In genomic region chr11:72727521-72727920, GRCh38 we compare ENCODE assay signal across 13 cellular contexts. TPM values are rescaled to one million over a fixed set of nuclear protein-coding genes. Genes with fewer than 3 reads are reported as not detected.
A peak's percentile ranks its signal among the peaks of the same experiment; 100 is the strongest.
DNase-seq lines count a peak whose midpoint lies in the region; ATAC-seq and TF ChIP-seq lines count a peak whose summit lies in the region.
"Had no signal": no experiment of that assay in that cellular context is flagged by ENCODE, and none has a peak within 500 bp of the region (broad histone marks: within the 10 kb centered on the region; RNA-seq: fewer than 3 reads in every experiment).

No MANE protein-coding gene starts in this region.

- peak overlapping the region; percentile 2 to 80 (median 62) for H3K27ac Mint-ChIP-seq in CD8-positive, alpha-beta memory T cell
- peak overlapping the region; percentile 84 for H3K27ac Mint-ChIP-seq in activated T-helper 17 cell treated with anti-CD3 and anti-CD28 coated beads, Interleukin-2, amount 50 U/mL, for 72 hours
- H3K27ac Mint-ChIP-seq in naive thymus-derived CD8-positive, alpha-beta T cell = peak overlapping the region; percentile 15 to 83 (median 53)

- CTCF ChIA-PET in CD8-positive, alpha-beta memory T cell (lab: Charles Lee) = interaction anchor here (0.8 to 1.3 kb wide), 4 partner anchors 12 to 415 kb away, joined by 3 to 4 read pairs (median 3); partner anchors contain the start of gene FCHSD2

- peaks cover 29 to 61% (median 33%) of the 10 kb centered on the region in 3 donors for H3K4me1 Mint-ChIP-seq in CD8-positive, alpha-beta memory T cell
- H3K4me1 Mint-ChIP-seq in activated T-helper 17 cell treated with anti-CD3 and anti-CD28 coated beads, Interleukin-2, amount 50 U/mL, for 72 hours = peaks cover 12% of the 10 kb centered on the region
- peaks cover 19 to 65% (median 32%) of the 10 kb centered on the region in 4 donors for H3K4me1 Mint-ChIP-seq in naive thymus-derived CD8-positive, alpha-beta T cell

- peaks cover 0 to 1% (median 0%) of the 10 kb centered on the region in 5 donors for H3K9me3 Mint-ChIP-seq in CD8-positive, alpha-beta memory T cell
- no peaks in the 10 kb centered on the region for H3K9me3 Mint-ChIP-seq in activated T-helper 17 cell treated with anti-CD3 and anti-CD28 coated beads, Interleukin-2, amount 50 U/mL, for 72 hours
- H3K9me3 Mint-ChIP-seq in naive thymus-derived CD8-positive, alpha-beta T cell = no peaks in the 10 kb centered on the region

- no peak for TF ChIP-seq CTCF in gastrocnemius medialis (IDR thresholded peaks at IDR 0.05 in 4 of 5, conservative IDR thresholded peaks at IDR 0.05 in 1 of 5)

- no peak for ATAC-seq in activated T-helper 17 cell treated with anti-CD3 and anti-CD28 coated beads, Interleukin-2, amount 50 U/mL, for 72 hours (replicated peaks)
- no peak for ATAC-seq in naive thymus-derived CD8-positive, alpha-beta T cell
- ATAC-seq in gastrocnemius medialis (no peak), HG03175 (IDR thresholded peaks at IDR 0.05; ENCODE audit: unreplicated experiment) (no peak)
- ATAC-seq: left lobe of liver; Right ventricle myocardium inferior; stimulated activated naive CD8-positive, alpha-beta T cell treated with anti-CD3 and anti-CD28 coated beads, Interleukin-15, Interleukin-2, amounts not matched to agents 100 U/mL and 50 U/mL, for 24 hours had no signal

- H3K4me3 ChIP-seq in CD8-positive, alpha-beta memory T cell (ENCODE audit: low read length) = no peak overlapping the region
- H3K4me3 ChIP-seq in gastrocnemius medialis = no peak overlapping the region
- H3K4me3 ChIP-seq: colonic mucosa, esophagus muscularis mucosa, hepatocyte had no signal

- no peak for TF ChIP-seq POLR2A in gastrocnemius medialis (IDR thresholded peaks at IDR 0.05)

- no peaks in the 10 kb centered on the region for H3K9me3 ChIP-seq in CD8-positive, alpha-beta memory T cell (ENCODE audit: low read length)
- no peaks in the 10 kb centered on the region for H3K9me3 ChIP-seq in gastrocnemius medialis
- H3K9me3 ChIP-seq: colonic mucosa, esophagus muscularis mucosa had no signal

- in situ Hi-C loops in gastrocnemius medialis (cut with MboI; ENCODE audit: low sequenced_read_pairs in 4 of 4) = loop anchor here (5.0 to 10.0 kb wide), 4 partner anchors 55 to 447 kb away; partner anchors contain the start of gene STARD10 (in 1 of the 4)

- intact Hi-C loops in gastrocnemius medialis (cut with DNase I; ENCODE audit: low total_unique reads) = no loop called here

- DNase-seq in CD1c-positive myeloid dendritic cell (ENCODE audit: extremely low spot score) = peak; percentile 74
- no peak for DNase-seq in CD8-positive, alpha-beta memory T cell
- no peak for DNase-seq in naive thymus-derived CD8-positive, alpha-beta T cell
- no peak for DNase-seq in gastrocnemius medialis
- no peak for DNase-seq in cerebellar cortex (ENCODE audit: low spot score)
- DNase-seq: colonic mucosa; stimulated activated naive CD8-positive, alpha-beta T cell treated with anti-CD3 and anti-CD28 coated beads, Interleukin-15, Interleukin-2, amounts not matched to agents 100 U/mL and 50 U/mL, for 24 hours had no signal

- H3K27me3 Mint-ChIP-seq in CD8-positive, alpha-beta memory T cell = peaks cover 0 to 4% of the 10 kb centered on the region in 2 donors
- no peaks in the 10 kb centered on the region for H3K27me3 Mint-ChIP-seq in activated T-helper 17 cell treated with anti-CD3 and anti-CD28 coated beads, Interleukin-2, amount 50 U/mL, for 72 hours
- peaks cover 0 to 1% (median 0%) of the 10 kb centered on the region in 5 donors for H3K27me3 Mint-ChIP-seq in naive thymus-derived CD8-positive, alpha-beta T cell

- no peaks in the 10 kb centered on the region for H3K27me3 ChIP-seq in CD8-positive, alpha-beta memory T cell (ENCODE audit: insufficient read depth, low read length, poor library complexity, severe bottlenecking)
- H3K27me3 ChIP-seq in gastrocnemius medialis = no peaks in the 10 kb centered on the region
- H3K27me3 ChIP-seq: colonic mucosa, esophagus muscularis mucosa, hepatocyte had no signal

- H3K36me3 Mint-ChIP-seq in CD8-positive, alpha-beta memory T cell = peaks cover 8 to 45% (median 13%) of the 10 kb centered on the region in 3 donors
- peaks cover under 1% of the 10 kb centered on the region for H3K36me3 Mint-ChIP-seq in activated T-helper 17 cell treated with anti-CD3 and anti-CD28 coated beads, Interleukin-2, amount 50 U/mL, for 72 hours (ENCODE audit: low read depth)
- H3K36me3 Mint-ChIP-seq in naive thymus-derived CD8-positive, alpha-beta T cell = peaks cover 0 to 16% (median 5%) of the 10 kb centered on the region in 3 donors

- POLR2A ChIA-PET in CD8-positive, alpha-beta memory T cell (lab: Charles Lee) = no interaction called here
- POLR2A ChIA-PET in naive thymus-derived CD8-positive, alpha-beta T cell (lab: Charles Lee) = interaction anchor here (1.6 kb wide), 1 partner anchor 9 kb away, joined by 3 read pairs; no protein-coding TSS in a partner anchor

- no peak overlapping the region for H3K27ac ChIP-seq in CD8-positive, alpha-beta memory T cell (ENCODE audit: low read depth, low read length)
- no peak overlapping the region for H3K27ac ChIP-seq in gastrocnemius medialis
- H3K27ac ChIP-seq: colonic mucosa, esophagus muscularis mucosa, hepatocyte had no signal

- H3K36me3 ChIP-seq in CD8-positive, alpha-beta memory T cell (ENCODE audit: insufficient read depth, low read length) = peaks cover 8% of the 10 kb centered on the region
- no peaks in the 10 kb centered on the region for H3K36me3 ChIP-seq in gastrocnemius medialis
- H3K36me3 ChIP-seq: colonic mucosa had no signal

- H3K4me3 Mint-ChIP-seq in CD8-positive, alpha-beta memory T cell = no peak overlapping the region
- no peak overlapping the region for H3K4me3 Mint-ChIP-seq in activated T-helper 17 cell treated with anti-CD3 and anti-CD28 coated beads, Interleukin-2, amount 50 U/mL, for 72 hours
- no peak overlapping the region for H3K4me3 Mint-ChIP-seq in naive thymus-derived CD8-positive, alpha-beta T cell

- peaks cover 16% of the 10 kb centered on the region for H3K4me1 ChIP-seq in CD8-positive, alpha-beta memory T cell (ENCODE audit: insufficient read depth, low read length)
- peaks cover 5% of the 10 kb centered on the region in 2 donors for H3K4me1 ChIP-seq in gastrocnemius medialis

RNA-seq across cellular contexts. Expression of gene ARAP1, which starts 24.7 kb away (rescaled TPM):
- total RNA-seq in CD8-positive, alpha-beta memory T cell = 10 to 100 TPM; 61.2 to 64.0 TPM
- 39.8 TPM for polyA plus RNA-seq in CD8-positive, alpha-beta memory T cell
- 100 to 1,000 TPM in 1 of 2 donors, 10 to 100 TPM in 1; 98.0 to 216 TPM for total RNA-seq in activated T-helper 17 cell treated with anti-CD3 and anti-CD28 coated beads, Interleukin-2, amount 50 U/mL, for 72 hours
- total RNA-seq in naive thymus-derived CD8-positive, alpha-beta T cell = 100 to 1,000 TPM; 155 to 166 TPM
- 10 to 100 TPM; 14.7 to 40.0 (median 27.6) TPM for polyA plus RNA-seq in naive thymus-derived CD8-positive, alpha-beta T cell
- total RNA-seq in gastrocnemius medialis = 10 to 100 TPM; 18.3 to 52.0 (median 26.0) TPM

RNA-seq across cellular contexts. Expression of gene PDE2A, which starts 53.3 kb away (rescaled TPM):
- total RNA-seq in CD8-positive, alpha-beta memory T cell = under 1 TPM; 0.55 to 0.66 TPM
- polyA plus RNA-seq in CD8-positive, alpha-beta memory T cell = 0.08 TPM
- 1 to 10 TPM; 1.7 to 3.6 TPM for total RNA-seq in activated T-helper 17 cell treated with anti-CD3 and anti-CD28 coated beads, Interleukin-2, amount 50 U/mL, for 72 hours
- 1 to 10 TPM; 1.2 to 1.9 TPM for total RNA-seq in naive thymus-derived CD8-positive, alpha-beta T cell
- under 1 TPM in 2 of 3 donors, not detected in 1; 0.22 to 0.24 TPM for polyA plus RNA-seq in naive thymus-derived CD8-positive, alpha-beta T cell
- total RNA-seq in gastrocnemius medialis = 10 to 100 TPM; 13.4 to 26.6 (median 21.9) TPM
